ENCODE assay signal across 22 cellular contexts in genomic region chr18:36012891-36013290, GRCh38.
"Had no signal": no experiment of that assay in that cellular context is flagged by ENCODE, and none has a peak within 500 bp of the region (broad histone marks: within the 10 kb centered on the region; RNA-seq: fewer than 3 reads in every experiment).

No MANE protein-coding gene starts in this region.

- DNase-seq: activated CD4-positive, alpha-beta T cell treated with anti-CD3 and anti-CD28 coated beads, Interleukin-2, amount 50 U/mL, for 1 hour; activated CD4-positive, CD25-positive, alpha-beta regulatory T cell treated with anti-CD3 and anti-CD28 coated beads, Interleukin-2, amount 50 U/mL, for 72 hours; activated CD8-positive, alpha-beta memory T cell treated with anti-CD3 and anti-CD28 coated beads for 24 hours; activated CD8-positive, alpha-beta memory T cell treated with anti-CD3 and anti-CD28 coated beads, Interleukin-2, amount 50 U/mL, for 48 hours; activated effector memory CD4-positive, alpha-beta T cell treated with Interleukin-2 at 50 U/mL for 16 hours; activated naive CD4-positive, alpha-beta T cell treated with anti-CD3 and anti-CD28 coated beads, Interleukin-2, amount 10 ng/mL, durations not matched to agents 7 days and 5 days; activated T-cell treated with anti-CD3 and anti-CD28 coated beads, Interleukin-2, amount 50 U/mL, for 48 hours; effector memory CD8-positive, alpha-beta T cell; head of caudate nucleus; kidney; small intestine; stimulated activated CD4-positive, alpha-beta T cell treated with anti-CD3 and anti-CD28 coated beads, Interleukin-15, amount 100 ng/mL, for 24 hours; stimulated activated CD4-positive, alpha-beta T cell treated with anti-CD3 and anti-CD28 coated beads, Interleukin-4, amount 100 ng/mL, for 1 hour; upper lobe of right lung had no signal

- H3K27me3 Mint-ChIP-seq: activated naive CD4-positive, alpha-beta T cell treated with anti-CD3 and anti-CD28 coated beads, Interleukin-2, amount 10 ng/mL, durations not matched to agents 7 days and 5 days; effector memory CD8-positive, alpha-beta T cell; natural killer cell treated with Interleukin-12 subunit alpha and Interleukin-12 subunit beta and Interleukin-15 and Interleukin-18, amount 100 ng/mL, for 72 hours had no signal

- FAIRE-seq: kidney, small intestine had no signal

- H3K4me3 Mint-ChIP-seq: activated naive CD4-positive, alpha-beta T cell treated with anti-CD3 and anti-CD28 coated beads, Interleukin-2, amount 10 ng/mL, durations not matched to agents 7 days and 5 days; effector memory CD8-positive, alpha-beta T cell; natural killer cell treated with Interleukin-12 subunit alpha and Interleukin-12 subunit beta and Interleukin-15 and Interleukin-18, amount 100 ng/mL, for 72 hours; stimulated activated effector memory CD8-positive, alpha-beta T cell treated with anti-CD3 and anti-CD28 coated beads, Interleukin-12 subunit alpha, Interleukin-12 subunit beta, amount 100 ng/mL, for 72 hours; T-helper 1 cell treated with Interleukin-12 subunit alpha and Interleukin-12 subunit beta and Interleukin-4 antibody, amounts not matched to agents 30 μg/mL and 1 μg/mL, for 36 hours had no signal

- H3K9me3 Mint-ChIP-seq: activated naive CD4-positive, alpha-beta T cell treated with anti-CD3 and anti-CD28 coated beads, Interleukin-2, amount 10 ng/mL, durations not matched to agents 7 days and 5 days; effector memory CD8-positive, alpha-beta T cell; natural killer cell treated with Interleukin-12 subunit alpha and Interleukin-12 subunit beta and Interleukin-15 and Interleukin-18, amount 100 ng/mL, for 72 hours; stimulated activated effector memory CD8-positive, alpha-beta T cell treated with anti-CD3 and anti-CD28 coated beads, Interleukin-12 subunit alpha, Interleukin-12 subunit beta, amount 100 ng/mL, for 72 hours; T-helper 1 cell treated with Interleukin-12 subunit alpha and Interleukin-12 subunit beta and Interleukin-4 antibody, amounts not matched to agents 30 μg/mL and 1 μg/mL, for 36 hours had no signal

- H3K36me3 Mint-ChIP-seq: activated naive CD4-positive, alpha-beta T cell treated with anti-CD3 and anti-CD28 coated beads, Interleukin-2, amount 10 ng/mL, durations not matched to agents 7 days and 5 days; natural killer cell treated with Interleukin-12 subunit alpha and Interleukin-12 subunit beta and Interleukin-15 and Interleukin-18, amount 100 ng/mL, for 72 hours had no signal

- H3K27ac Mint-ChIP-seq: activated naive CD4-positive, alpha-beta T cell treated with anti-CD3 and anti-CD28 coated beads, Interleukin-2, amount 10 ng/mL, durations not matched to agents 7 days and 5 days; effector memory CD8-positive, alpha-beta T cell; natural killer cell treated with Interleukin-12 subunit alpha and Interleukin-12 subunit beta and Interleukin-15 and Interleukin-18, amount 100 ng/mL, for 72 hours; stimulated activated effector memory CD8-positive, alpha-beta T cell treated with anti-CD3 and anti-CD28 coated beads, Interleukin-12 subunit alpha, Interleukin-12 subunit beta, amount 100 ng/mL, for 72 hours; T-helper 1 cell treated with Interleukin-12 subunit alpha and Interleukin-12 subunit beta and Interleukin-4 antibody, amounts not matched to agents 30 μg/mL and 1 μg/mL, for 36 hours had no signal

- H3K4me3 ChIP-seq: cardiac muscle cell, lung, right atrium auricular region, thoracic aorta, upper lobe of right lung had no signal

- H3K4me1 Mint-ChIP-seq: activated naive CD4-positive, alpha-beta T cell treated with anti-CD3 and anti-CD28 coated beads, Interleukin-2, amount 10 ng/mL, durations not matched to agents 7 days and 5 days had no signal

- ATAC-seq: effector memory CD8-positive, alpha-beta T cell; left lobe of liver; natural killer cell treated with Interleukin-12 subunit alpha and Interleukin-12 subunit beta and Interleukin-15 and Interleukin-18, amount 100 ng/mL, for 72 hours; stimulated activated effector memory CD8-positive, alpha-beta T cell treated with anti-CD3 and anti-CD28 coated beads, Interleukin-12 subunit alpha, Interleukin-12 subunit beta, amount 100 ng/mL, for 72 hours; upper lobe of right lung had no signal
